29 cellular contexts compared by ENCODE assay signal in the genomic region with DNA sequence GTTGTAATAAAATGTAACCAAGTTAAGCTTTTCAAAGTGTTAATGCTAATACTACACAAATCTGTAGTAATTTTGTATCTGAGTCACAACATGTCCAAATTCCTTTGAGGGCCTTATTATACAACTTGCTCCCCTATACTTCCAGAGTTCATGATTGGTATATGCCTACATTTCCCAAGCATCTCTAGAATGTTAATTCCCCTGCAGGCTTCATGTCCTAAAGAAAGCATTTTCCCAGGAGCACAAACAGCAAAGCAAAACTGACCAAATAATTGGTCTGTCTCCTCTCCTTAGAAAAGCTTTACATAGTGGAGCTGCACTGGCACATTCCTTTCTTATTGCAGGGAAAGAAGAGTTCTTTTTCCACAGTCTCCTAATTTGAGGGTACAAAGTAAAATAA. TPM values are rescaled to one million over a fixed set of nuclear protein-coding genes. Genes with fewer than 3 reads are reported as not detected.
DNase-seq lines count a peak whose midpoint lies in the region; ATAC-seq and TF ChIP-seq lines count a peak whose summit lies in the region.
"Had no signal": no experiment of that assay in that cellular context is flagged by ENCODE, and none has a peak within 500 bp of the region (broad histone marks: within the 10 kb centered on the region; RNA-seq: fewer than 3 reads in every experiment).

No MANE protein-coding gene starts in this region.

- H3K79me1 ChIP-seq in IMR-90 (ENCODE audit: low read depth in 1 of 2, low read length in 2 of 2) = peaks cover 19 to 69% of the 10 kb centered on the region in 2 experiments

- H4K20me1 ChIP-seq in IMR-90 (ENCODE audit: insufficient read depth, low read length) = peaks cover 28% of the 10 kb centered on the region; the same call in 1 of the 2 replicates

- H3K4me2 ChIP-seq in IMR-90 (ENCODE audit: low read depth, low read length) = peak overlapping the region; percentile 60

- CTCF ChIA-PET in IMR-90 (lab: Yijun Ruan, JAX) = interaction anchor here (0.6 kb wide), 1 partner anchor 8 kb away, joined by 3 read pairs; no protein-coding TSS in a partner anchor

- H4K91ac ChIP-seq in IMR-90 (ENCODE audit: insufficient read depth, low read depth, low read length) = no peak overlapping the region

- peak overlapping the region; percentile 7 for H3K4me3 Mint-ChIP-seq in neural crest cell
- H3K4me3 Mint-ChIP-seq: activated B cell treated with CpG ODN at 0.5 μM for 24 hours; nephron progenitor cell; stimulated activated naive CD8-positive, alpha-beta T cell treated with anti-CD3 and anti-CD28 coated beads, Interleukin-15, amount 100 ng/mL, for 72 hours had no signal

- H3K4me3 ChIP-seq in AG10803 (ENCODE audit: low read length) = no peak overlapping the region
- H3K4me3 ChIP-seq in IMR-90 (ENCODE audit: insufficient read depth, low read depth, low read length) = no peak overlapping the region
- H3K4me3 ChIP-seq in sigmoid colon = no peak overlapping the region
- no peak overlapping the region for H3K4me3 ChIP-seq in right lobe of liver
- H3K4me3 ChIP-seq: heart left ventricle, transverse colon had no signal

- H3K23ac ChIP-seq in IMR-90 (ENCODE audit: low read depth, low read length) = peak overlapping the region; percentile 31; the same call in 1 of the 2 replicates

- DNase-seq in AG10803 (ENCODE audit: low read depth) (peak; percentile 48), IMR-90 (peak; percentile 21), dedifferentiated amniotic fluid mesenchymal stem cell (ENCODE audit: extremely low spot score) (peak; percentile 29), neural crest cell (ENCODE audit: low read depth, low spot score) (no peak), sciatic nerve (ENCODE audit: low spot score) (no peak), sigmoid colon (no peak), right lobe of liver (no peak)
- DNase-seq: ACHN; activated B cell treated with CpG ODN at 0.5 μM for 24 hours; activated CD4-positive, alpha-beta T cell treated with anti-CD3 and anti-CD28 coated beads, Interleukin-2, amount 50 U/mL, for 48 hours; activated effector memory CD4-positive, alpha-beta T cell treated with Interleukin-2 at 50 U/mL for 16 hours; Calu3; dermis blood vessel endothelial cell; GF-D8; heart left ventricle; NCI-H1092 treated with DMSO at 0.1 percent for 48 hours; NCI-H2029 treated with DMSO at 0.1 percent for 48 hours; NCI-H345; nephron progenitor cell; stimulated activated CD4-positive, alpha-beta T cell treated with anti-CD3 and anti-CD28 coated beads, Interleukin-4, amount 100 ng/mL, for 4 hours; stimulated activated naive CD8-positive, alpha-beta T cell treated with anti-CD3 and anti-CD28 coated beads, Interleukin-15, amount 100 ng/mL, for 72 hours; T1000; transverse colon had no signal

- H3K14ac ChIP-seq in IMR-90 (replicated peaks; ENCODE audit: low read depth, low read length) = no peak overlapping the region

- H3K9me3 ChIP-seq in IMR-90 (ENCODE audit: control insufficient read depth, insufficient read depth, low read length) = no peaks in the 10 kb centered on the region
- no peaks in the 10 kb centered on the region for H3K9me3 ChIP-seq in sigmoid colon
- no peaks in the 10 kb centered on the region for H3K9me3 ChIP-seq in right lobe of liver
- H3K9me3 ChIP-seq: heart left ventricle, transverse colon had no signal

- no peak overlapping the region for H2AFZ ChIP-seq in IMR-90 (replicated peaks; ENCODE audit: low read length, poor library complexity)

- no peak overlapping the region for H3K27ac Mint-ChIP-seq in neural crest cell (ENCODE audit: unreplicated experiment)
- H3K27ac Mint-ChIP-seq: activated B cell treated with CpG ODN at 0.5 μM for 24 hours; nephron progenitor cell; stimulated activated naive CD8-positive, alpha-beta T cell treated with anti-CD3 and anti-CD28 coated beads, Interleukin-15, amount 100 ng/mL, for 72 hours had no signal

- in situ Hi-C loops in IMR-90 (cut with MboI; ENCODE audit: low sequenced_read_pairs) = no loop called here

- H3K4ac ChIP-seq in IMR-90 (ENCODE audit: low read depth, low read length) = no peak overlapping the region

- intact Hi-C loops in IMR-90 (cut with micrococcal nuclease) = no loop called here
- intact Hi-C loops in sciatic nerve (cut with DNase I) = no loop called here
- intact Hi-C loops in sigmoid colon (cut with DNase I) = no loop called here
- intact Hi-C loops in right lobe of liver (cut with DNase I) = no loop called here

- no peak overlapping the region for H2AK5ac ChIP-seq in IMR-90 (ENCODE audit: low read depth, low read length)

- dilution Hi-C loops in IMR-90 (cut with HindIII; ENCODE audit: low sequenced_read_pairs, unreplicated experiment) = no loop called here

- H2BK120ac ChIP-seq in IMR-90 (ENCODE audit: low read depth, low read length) = no peak overlapping the region

- no peak overlapping the region for H4K5ac ChIP-seq in IMR-90 (ENCODE audit: low read depth, low read length)

- H2AK9ac ChIP-seq in IMR-90 (replicated peaks; ENCODE audit: low read depth, low read length, poor library complexity) = no peak overlapping the region

- H3K36me3 Mint-ChIP-seq in neural crest cell (ENCODE audit: low read depth) = no peaks in the 10 kb centered on the region

- no peak overlapping the region for H3K9ac ChIP-seq in IMR-90 (ENCODE audit: low read depth, low read length)

- H3K56ac ChIP-seq in IMR-90 (ENCODE audit: extremely low read depth, insufficient read depth, low read length) = no peak overlapping the region

- H3K27me3 ChIP-seq in IMR-90 (ENCODE audit: control insufficient read depth, insufficient read depth, low read length) (no peaks in the 10 kb centered on the region), sigmoid colon (no peaks in the 10 kb centered on the region), right lobe of liver (no peaks in the 10 kb centered on the region)
- H3K27me3 ChIP-seq: heart left ventricle, transverse colon had no signal

- no peak for TF ChIP-seq RAD21 in IMR-90 (IDR thresholded peaks at IDR 0.05; ENCODE audit: low read length)

- TF ChIP-seq CTCF in AG10803 (conservative IDR thresholded peaks at IDR 0.05; ENCODE audit: low read length) (no peak), IMR-90 (conservative IDR thresholded peaks at IDR 0.05; ENCODE audit: low read depth, low read length) (no peak), neural crest cell (conservative IDR thresholded peaks at IDR 0.05) (no peak), sigmoid colon (IDR thresholded peaks at IDR 0.05) (no peak), right lobe of liver (IDR thresholded peaks at IDR 0.05) (no peak)

- no TSS peak for BruUV-seq in IMR-90 (replicated peaks; lab: Mats Ljungman, UMichigan)

- no peak overlapping the region for H2BK15ac ChIP-seq in IMR-90 (ENCODE audit: low read depth, low read length)

- H2BK20ac ChIP-seq in IMR-90 (ENCODE audit: low read depth, low read length) = no peak overlapping the region

- no peak overlapping the region for H4K8ac ChIP-seq in IMR-90 (ENCODE audit: low read depth in 2 of 2, low read length in 2 of 2)

- no peak overlapping the region for H2BK5ac ChIP-seq in IMR-90 (ENCODE audit: low read depth, low read length, poor library complexity, severe bottlenecking)

- H3K36me3 ChIP-seq in IMR-90 (ENCODE audit: control insufficient read depth, insufficient read depth, low read length) (0 out of 2 replicates have a peak, but pooled peaks cover 2% of the 10 kb centered on the region), sigmoid colon (no peaks in the 10 kb centered on the region), right lobe of liver (no peaks in the 10 kb centered on the region)
- H3K36me3 ChIP-seq: transverse colon had no signal

- TF ChIP-seq EP300 in sigmoid colon (IDR thresholded peaks at IDR 0.05) = no peak

- no peaks in the 10 kb centered on the region for H3K9me3 Mint-ChIP-seq in neural crest cell
- H3K9me3 Mint-ChIP-seq: activated B cell treated with CpG ODN at 0.5 μM for 24 hours; nephron progenitor cell; stimulated activated naive CD8-positive, alpha-beta T cell treated with anti-CD3 and anti-CD28 coated beads, Interleukin-15, amount 100 ng/mL, for 72 hours had no signal

- ATAC-seq in IMR-90 (ENCODE audit: low read depth) (peak; percentile 2; the same call in 1 of the 2 replicates), sciatic nerve (no peak), right lobe of liver (no peak), HG03469 (IDR thresholded peaks at IDR 0.05; ENCODE audit: unreplicated experiment) (no peak)
- ATAC-seq: heart left ventricle; stimulated activated naive CD8-positive, alpha-beta T cell treated with anti-CD3 and anti-CD28 coated beads, Interleukin-15, amount 100 ng/mL, for 72 hours had no signal

- TF ChIP-seq POLR2A in IMR-90 (IDR thresholded peaks at IDR 0.05; ENCODE audit: low read depth, low read length) (no peak), sigmoid colon (IDR thresholded peaks at IDR 0.05) (no peak), right lobe of liver (IDR thresholded peaks at IDR 0.05) (no peak)

- peaks cover 14% of the 10 kb centered on the region for H3K9me1 ChIP-seq in IMR-90 (ENCODE audit: insufficient read depth, low read length)

- no peak overlapping the region for H3K18ac ChIP-seq in IMR-90 (ENCODE audit: low read depth, low read length)

- peaks cover 28% of the 10 kb centered on the region for H3K4me1 Mint-ChIP-seq in neural crest cell

- no peaks in the 10 kb centered on the region for H3K27me3 Mint-ChIP-seq in neural crest cell (ENCODE audit: low read depth)
- H3K27me3 Mint-ChIP-seq: activated B cell treated with CpG ODN at 0.5 μM for 24 hours; progenitor cell of endocrine pancreas; stimulated activated naive CD8-positive, alpha-beta T cell treated with anti-CD3 and anti-CD28 coated beads, Interleukin-15, amount 100 ng/mL, for 72 hours had no signal

- H3K4me1 ChIP-seq in IMR-90 (ENCODE audit: control insufficient read depth, insufficient read depth, low read length) (peaks cover 5% of the 10 kb centered on the region; the same call in 1 of the 2 replicates), sigmoid colon (peaks cover 0 to 24% (median 5%) of the 10 kb centered on the region in 4 donors), right lobe of liver (peaks cover 0 to 49% (median 19%) of the 10 kb centered on the region in 4 donors)

- H3K27ac ChIP-seq in IMR-90 (ENCODE audit: insufficient read depth, low read length) = no peak overlapping the region
- H3K27ac ChIP-seq in sigmoid colon = no peak overlapping the region
- H3K27ac ChIP-seq in right lobe of liver = no peak overlapping the region
- H3K27ac ChIP-seq: C4-2B, transverse colon had no signal

- POLR2A ChIA-PET in IMR-90 (lab: Charles Lee; ENCODE audit: unreplicated experiment) = no interaction called here

RNA-seq across cellular contexts. Expression of a gene that starts 3.7 kb away (rescaled TPM):
- total RNA-seq in IMR-90 (2012; rRNA removed) = 37.8 and 42.3 TPM in 2 replicates
- polyA plus RNA-seq in IMR-90 (2012; rRNA removed) = 10.6 and 14.4 TPM in 2 replicates
- 3.2 and 10.9 TPM in 2 replicates for polyA plus RNA-seq in IMR-90 (2012; cell fraction: cytosol; rRNA removed)
- 5.3 and 21.5 TPM in 2 replicates for polyA plus RNA-seq in IMR-90 (2012; cell fraction: nucleus; rRNA removed; ENCODE audit: low replicate concordance)
- 36.1 and 37.0 TPM in 2 replicates for total RNA-seq in neural crest cell
- 36.4 TPM for total RNA-seq in sciatic nerve
- total RNA-seq in sigmoid colon = 10 to 100 TPM; 17.4 to 20.9 (median 19.0) TPM
- 1 to 10 TPM; 3.0 to 5.7 (median 5.4) TPM for polyA plus RNA-seq in sigmoid colon
- total RNA-seq in right lobe of liver = 10 to 100 TPM; 15.8 to 24.9 (median 20.3) TPM

RNA-seq across cellular contexts. Expression of a gene that starts 29.3 kb away (rescaled TPM):
- total RNA-seq in IMR-90 (2012; rRNA removed) (28.9 and 33.0 TPM in 2 replicates), neural crest cell (not detected in 2 replicates), sciatic nerve (2.3 TPM), sigmoid colon (under 1 TPM; 0.28 to 0.81 (median 0.60) TPM), right lobe of liver (not detected)
- polyA plus RNA-seq in IMR-90 (2012; rRNA removed) (15.7 and 16.1 TPM in 2 replicates), sigmoid colon (under 1 TPM in 2 of 3 donors, not detected in 1; 0.12 to 0.60 TPM)
- 5.7 and 7.2 TPM in 2 replicates for polyA plus RNA-seq in IMR-90 (2012; cell fraction: cytosol; rRNA removed)
- 6.9 and 22.1 TPM in 2 replicates for polyA plus RNA-seq in IMR-90 (2012; cell fraction: nucleus; rRNA removed; ENCODE audit: low replicate concordance)
- total RNA-seq: activated B cell treated with CpG ODN at 0.5 μM for 24 hours, Calu3, dermis blood vessel endothelial cell, endothelial cell of umbilical vein, mononuclear cell, OCI-LY7 had no signal
- polyA plus RNA-seq: endothelial cell of umbilical vein had no signal

Comparison
In these comparisons a context has a peak if more than half of its experiments do, and no peak if none do; other contexts are left out.
1. DNase-seq: peak in AG10803 (single experiment), IMR-90 (single experiment) and dedifferentiated amniotic fluid mesenchymal stem cell (single experiment); none in neural crest cell (single experiment), sciatic nerve (single experiment), sigmoid colon (single experiment) and right lobe of liver (0 of 3).